In the genomic region with DNA sequence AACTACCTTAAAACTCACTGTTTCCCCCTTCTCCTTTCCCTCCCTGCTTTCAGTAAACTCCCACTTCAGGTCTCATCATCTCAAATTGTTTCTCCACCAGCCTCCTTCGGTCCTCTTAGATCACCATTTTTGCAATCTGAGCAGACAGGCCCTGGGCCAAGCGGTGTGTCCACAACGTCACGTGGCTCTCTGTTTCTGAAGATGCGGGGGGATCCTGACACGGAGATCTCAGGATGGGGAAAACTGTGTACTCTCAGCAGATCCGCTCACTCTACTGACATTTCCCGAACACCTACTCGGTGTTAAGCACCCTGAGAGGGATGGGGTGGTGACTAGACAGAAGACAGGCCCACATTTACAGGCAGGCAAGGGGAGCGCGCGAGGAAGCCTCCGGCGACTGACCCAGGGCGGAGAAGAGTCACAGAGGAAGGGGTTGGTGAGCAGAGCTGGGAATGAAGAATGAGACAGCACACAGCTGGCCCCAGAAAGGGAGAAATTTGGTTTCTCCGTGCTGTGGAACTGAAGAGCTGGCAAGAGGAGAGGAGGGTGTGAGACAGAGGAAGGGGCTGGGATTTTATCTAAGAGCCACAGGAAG, we compare ENCODE assay signal across 18 cellular contexts. TPM values are rescaled to one million over a fixed set of nuclear protein-coding genes. Genes with fewer than 3 reads are reported as not detected.
DNase-seq lines count a peak whose midpoint lies in the region; ATAC-seq, FAIRE-seq and TF ChIP-seq lines count a peak whose summit lies in the region.
"Had no signal": no experiment of that assay in that cellular context is flagged by ENCODE, and none has a peak within 500 bp of the region (broad histone marks: within the 10 kb centered on the region; RNA-seq: fewer than 3 reads in every experiment).

No MANE protein-coding gene starts in this region.

- peaks cover 18% of the 10 kb centered on the region for H3K27me3 Mint-ChIP-seq in nephron progenitor cell (ENCODE audit: low read depth, poor library complexity)
- H3K27me3 Mint-ChIP-seq in T-cell = peaks cover 3 to 10% of the 10 kb centered on the region in 2 donors
- peaks cover 0 to 3% (median 0%) of the 10 kb centered on the region in 5 donors for H3K27me3 Mint-ChIP-seq in naive thymus-derived CD8-positive, alpha-beta T cell

- H3K4me2 ChIP-seq in H1 (ENCODE audit: insufficient read depth in 1 of 2, low read depth in 2 of 2, low read length in 2 of 2) = no peak overlapping the region
- H3K4me2 ChIP-seq: PC-9 had no signal

- no peaks in the 10 kb centered on the region for H3K79me2 ChIP-seq in H1 (ENCODE audit: control insufficient read depth in 1 of 2, insufficient read depth in 2 of 2, low read length in 2 of 2)

- DNase-seq in left ventricle myocardium superior (no peak), heart right ventricle (no peak), H1 (ENCODE audit: low read depth in 1 of 2, low spot score in 2 of 2) (no peak), nephron progenitor cell (no peak), T-cell (no peak), RCC 7860 (ENCODE audit: low spot score) (no peak)
- DNase-seq in activated naive CD4-positive, alpha-beta T cell treated with anti-CD3 and anti-CD28 coated beads, Interleukin-2, amount 50 U/mL, for 16 hours = no peak
- DNase-seq in naive thymus-derived CD8-positive, alpha-beta T cell = no peak
- DNase-seq: C1 segment of cervical spinal cord, GF-D8, NCI-H1436, NCI-H2029, NCI-H2171 treated with DMSO at 0.1 percent for 48 hours, NCI-H82, PC-9 had no signal

- peaks cover 0 to 16% (median 0%) of the 10 kb centered on the region in 9 donors for H3K4me1 ChIP-seq in heart right ventricle
- H3K4me1 ChIP-seq in H1 (replicated peaks in 1 of 4; ENCODE audit: control insufficient read depth in 3 of 4, insufficient read depth in 4 of 4, low read length in 3 of 4) = peaks cover 8 to 22% (median 12%) of the 10 kb centered on the region in 4 experiments

- peak overlapping the region; percentile 64; the same call in 1 of the 2 replicates for H2AFZ ChIP-seq in H1 (ENCODE audit: low read length)
- H2AFZ ChIP-seq: PC-9 had no signal

- intact Hi-C loops in left ventricle myocardium superior (cut with micrococcal nuclease) = no loop called here
- intact Hi-C loops in heart right ventricle (cut with DNase I) = no loop called here

- CTCF ChIA-PET in H1 (lab: Charles Lee; ENCODE audit: partially characterized antibody) (interaction anchor here (0.9 to 1.6 kb wide), 2 partner anchors 14 to 169 kb away, joined by 3 to 4 read pairs; no protein-coding TSS in a partner anchor), T-cell (lab: Charles Lee) (no interaction called here)

- no peak overlapping the region for H2BK120ac ChIP-seq in H1 (replicated peaks; ENCODE audit: low read depth, low read length)

- H3K27me3 ChIP-seq in heart right ventricle (no peaks in the 10 kb centered on the region), H1 (replicated peaks in 1 of 4; ENCODE audit: control insufficient read depth in 3 of 4, extremely low read depth in 1 of 4, insufficient read depth in 3 of 4, low read length in 3 of 4) (no peaks in the 10 kb centered on the region)

- H3K14ac ChIP-seq in H1 (ENCODE audit: insufficient read length) = no peak overlapping the region

- peaks cover 4% of the 10 kb centered on the region for H3K36me3 Mint-ChIP-seq in nephron progenitor cell (ENCODE audit: low read depth)
- no peaks in the 10 kb centered on the region for H3K36me3 Mint-ChIP-seq in T-cell
- no peaks in the 10 kb centered on the region for H3K36me3 Mint-ChIP-seq in naive thymus-derived CD8-positive, alpha-beta T cell

- no peak overlapping the region; the same call in 1 of the 2 replicates for H3K18ac ChIP-seq in H1 (ENCODE audit: extremely low read depth, low read length)

- no peak for FAIRE-seq in H1 (lab: Jason Lieb, UNC)
- no peak for FAIRE-seq in RCC 7860 (lab: Jason Lieb, UNC)
- FAIRE-seq: GM12891, GM18507 had no signal

- no peak overlapping the region for H3K9ac ChIP-seq in H1 (replicated peaks in 1 of 4; ENCODE audit: extremely low read depth in 1 of 4, low read depth in 3 of 4, low read length in 3 of 4)

- H4K20me1 ChIP-seq in H1 (replicated peaks in 1 of 2; ENCODE audit: control insufficient read depth in 1 of 2, insufficient read depth in 2 of 2, low read length in 2 of 2) = no peaks in the 10 kb centered on the region

- TF ChIP-seq POLR2A in H1 (IDR thresholded peaks at IDR 0.05; ENCODE audit: control extremely low read depth in 1 of 2, low read depth in 2 of 2, low read length in 2 of 2) = no peak

- WGBS in heart right ventricle, 2 donors = 76 to 81% methylated on average over 16 of the region's 16 CpGs
- 84% methylated on average over 16 of the region's 16 CpGs; no CpG with 5 or more reads in 1 of the 2 experiments for WGBS in H1 (ENCODE audit: extremely low coverage in 1 of 2, insufficient coverage in 1 of 2, insufficient read length in 1 of 2, insufficient replicate concordance in 2 of 2, low coverage in 1 of 2, low lambda C conversion rate in 2 of 2, missing lambda C conversion rate in 1 of 2), 2 experiments

- H2BK5ac ChIP-seq in H1 (ENCODE audit: low read depth, low read length) = no peak overlapping the region

- H2BK12ac ChIP-seq in H1 (ENCODE audit: low read depth, low read length) = peak overlapping the region; percentile 35; the same call in 1 of the 2 replicates

- H3K4me1 Mint-ChIP-seq in nephron progenitor cell = peaks cover 78% of the 10 kb centered on the region
- H3K4me1 Mint-ChIP-seq in T-cell = peaks cover 0 to 5% (median 4%) of the 10 kb centered on the region in 3 donors
- peaks cover 0 to 14% (median 9%) of the 10 kb centered on the region in 4 donors for H3K4me1 Mint-ChIP-seq in naive thymus-derived CD8-positive, alpha-beta T cell

- no peak overlapping the region for H2AK5ac ChIP-seq in H1 (ENCODE audit: low read depth, low read length)

- H3K9me3 Mint-ChIP-seq in nephron progenitor cell = peaks cover 19% of the 10 kb centered on the region
- H3K9me3 Mint-ChIP-seq in T-cell = no peaks in the 10 kb centered on the region
- no peaks in the 10 kb centered on the region for H3K9me3 Mint-ChIP-seq in naive thymus-derived CD8-positive, alpha-beta T cell

- no peak overlapping the region for H2BK20ac ChIP-seq in H1 (ENCODE audit: low read length)

- H3K9me3 ChIP-seq in heart right ventricle (no peaks in the 10 kb centered on the region), H1 (ENCODE audit: insufficient read depth in 2 of 2, low read depth in 1 of 2, low read length in 1 of 2) (no peaks in the 10 kb centered on the region; a peak in 1 of 4 replicates)

- H3K4me3 Mint-ChIP-seq in nephron progenitor cell = no peak overlapping the region
- no peak overlapping the region for H3K4me3 Mint-ChIP-seq in T-cell
- no peak overlapping the region for H3K4me3 Mint-ChIP-seq in naive thymus-derived CD8-positive, alpha-beta T cell

- H2BK15ac ChIP-seq in H1 (ENCODE audit: low read length) = peak overlapping the region; percentile 83; the same call in 1 of the 2 replicates

- no peak overlapping the region for H3K23ac ChIP-seq in H1 (ENCODE audit: insufficient read length)

- TF ChIP-seq EP300 in H1 (IDR thresholded peaks at IDR 0.05; ENCODE audit: borderline replicate concordance in 1 of 2, low read depth in 2 of 2, low read length in 2 of 2) = no peak

- H4K91ac ChIP-seq in H1 (replicated peaks; ENCODE audit: insufficient read length, low read length) = no peak overlapping the region

- no peak overlapping the region for H3K27ac ChIP-seq in heart right ventricle
- no peak overlapping the region for H3K27ac ChIP-seq in H1 (ENCODE audit: low read depth, low read length)
- H3K27ac ChIP-seq: PC-9 had no signal

- H3K36me3 ChIP-seq in heart right ventricle (no peaks in the 10 kb centered on the region), H1 (ENCODE audit: control insufficient read depth in 2 of 4, insufficient read depth in 4 of 4, low read length in 3 of 4) (no peaks in the 10 kb centered on the region)

- H3K27ac Mint-ChIP-seq in nephron progenitor cell (peak overlapping the region; percentile 81), T-cell (no peak overlapping the region)
- H3K27ac Mint-ChIP-seq in naive thymus-derived CD8-positive, alpha-beta T cell = peak overlapping the region in 2 of 10 donors; percentile 18 to 78

- H3K23me2 ChIP-seq in H1 (ENCODE audit: low read depth, low read length) = no peaks in the 10 kb centered on the region

- H3K4me3 ChIP-seq in heart right ventricle (no peak overlapping the region), H1 (ENCODE audit: extremely low read depth in 1 of 4, insufficient read depth in 2 of 4, low read depth in 3 of 4, low read length in 4 of 4) (no peak overlapping the region)
- H3K4me3 ChIP-seq: PC-9 had no signal

- no peak for TF ChIP-seq RAD21 in H1 (IDR thresholded peaks at IDR 0.05 in 1 of 2, conservative IDR thresholded peaks at IDR 0.05 in 1 of 2; ENCODE audit: low read depth in 2 of 2, low read length in 2 of 2)

- TF ChIP-seq CTCF in heart right ventricle (IDR thresholded peaks at IDR 0.05) = no peak
- TF ChIP-seq CTCF in H1 (IDR thresholded peaks at IDR 0.05; ENCODE audit: control extremely low read depth in 1 of 3, insufficient read depth in 1 of 3, low read depth in 1 of 3, low read length in 3 of 3) = no peak
- TF ChIP-seq CTCF in nephron progenitor cell (IDR thresholded peaks at IDR 0.05) = no peak

- H4K8ac ChIP-seq in H1 (ENCODE audit: extremely low read depth, insufficient read depth, low read length) = no peak overlapping the region

- no peak overlapping the region for H4K5ac ChIP-seq in H1 (ENCODE audit: insufficient read length, low read depth, low read length)

- POLR2A ChIA-PET in H1 (lab: Charles Lee; ENCODE audit: partially characterized antibody) = interaction anchor here (4.4 kb wide), 1 partner anchor 8 kb away, joined by 27 read pairs; no protein-coding TSS in a partner anchor
- POLR2A ChIA-PET in T-cell (lab: Charles Lee) = no interaction called here
- POLR2A ChIA-PET in naive thymus-derived CD8-positive, alpha-beta T cell (lab: Charles Lee) = interaction anchor here (0.8 kb wide), 1 partner anchor 16 kb away, joined by 3 read pairs; no protein-coding TSS in a partner anchor

- no peak overlapping the region for H3K56ac ChIP-seq in H1 (replicated peaks; ENCODE audit: insufficient read length, low read depth, low read length)

- H3K4ac ChIP-seq in H1 (replicated peaks; ENCODE audit: insufficient read length, low read depth, low read length) = no peak overlapping the region

- peak; percentile 18 for ATAC-seq in left ventricle myocardium superior
- no peak for ATAC-seq in heart right ventricle
- no peak for ATAC-seq in T-cell (replicated peaks in 1 of 4)
- no peak for ATAC-seq in naive thymus-derived CD8-positive, alpha-beta T cell
- ATAC-seq: HCT116 had no signal

- H3K79me1 ChIP-seq in H1 (ENCODE audit: low read depth, low read length) = no peaks in the 10 kb centered on the region

RNA-seq across cellular contexts. Expression of a gene that starts 38.8 kb away (rescaled TPM):
- total RNA-seq in left ventricle myocardium superior = 12.4 TPM
- 10 to 100 TPM; 10.0 to 18.6 (median 11.8) TPM for total RNA-seq in heart right ventricle
- 10 to 100 TPM; 10.2 to 20.4 TPM for polyA plus RNA-seq in heart right ventricle
- total RNA-seq in H1 (2021; fragmentation: NEBNext Ultra II Directional; extraction: Animal tissue kit (Norgen Biotek cat#: 25700)) = 1.7 and 2.0 TPM in 2 replicates
- 2.1 and 2.3 TPM in 2 replicates for polyA plus RNA-seq in H1 (2011; rRNA removed)
- 2.4 TPM for polyA plus RNA-seq in H1 (2011; cell fraction: cytosol; rRNA removed)
- polyA plus RNA-seq in H1 (2011; cell fraction: nucleus; rRNA removed) = 2.1 TPM
- polyA plus RNA-seq in H1 (2012, experiment 1 of 2) = 1.5 to 3.2 TPM (median 2.6 TPM) in 4 replicates
- polyA plus RNA-seq in H1 (2012, experiment 2 of 2) = 3.5 TPM
- polyA plus RNA-seq in H1 (2013, experiment 1 of 2) = 1.3 TPM
- polyA plus RNA-seq in H1 (2013, experiment 2 of 2) = 2.0 TPM
- polyA minus RNA-seq in H1 (2011; rRNA and poly(A)+ RNA removed) = 0.54 and 2.7 TPM in 2 replicates
- 2.6 TPM for polyA minus RNA-seq in H1 (2011; cell fraction: cytosol; rRNA and poly(A)+ RNA removed)
- 1.5 TPM for polyA minus RNA-seq in H1 (2011; cell fraction: nucleus; rRNA and poly(A)+ RNA removed)
- under 1 TPM in 3 of 5 donors, not detected in 2; 0.44 to 0.65 (median 0.47) TPM for total RNA-seq in T-cell
- not detected for total RNA-seq in naive thymus-derived CD8-positive, alpha-beta T cell
- polyA plus RNA-seq in naive thymus-derived CD8-positive, alpha-beta T cell = under 1 TPM in 2 of 3 donors, not detected in 1; 0.34 to 0.49 TPM

Comparison
In these comparisons a context has a peak if more than half of its experiments do, and no peak if none do; other contexts are left out.
1. POLR2A ChIA-PET loops: an anchor here in H1 (4.4 kb wide) and naive thymus-derived CD8-positive, alpha-beta T cell (0.8 kb wide); none called in T-cell.